In genomic region chrX:38982370-38982769, GRCh38 we compare ENCODE assay signal across 15 cellular contexts.
"Had no signal": no experiment of that assay in that cellular context is flagged by ENCODE, and none has a peak within 500 bp of the region (broad histone marks: within the 10 kb centered on the region; RNA-seq: fewer than 3 reads in every experiment).

No MANE protein-coding gene starts in this region.

- H3K27me3 ChIP-seq: body of pancreas, esophagus muscularis mucosa had no signal

- ATAC-seq: activated CD8-positive, alpha-beta T cell treated with anti-CD3 and anti-CD28 coated beads for 36 hours; body of pancreas; natural killer cell treated with Interleukin-12 subunit alpha and Interleukin-12 subunit beta and Interleukin-15 and Interleukin-18, amount 100 ng/mL, for 72 hours had no signal

- H3K4me1 ChIP-seq: esophagus muscularis mucosa had no signal

- H3K4me3 ChIP-seq: body of pancreas, coronary artery, esophagus muscularis mucosa had no signal

- H3K36me3 ChIP-seq: esophagus muscularis mucosa had no signal

- H3K27ac ChIP-seq: body of pancreas, coronary artery, esophagus muscularis mucosa had no signal

- DNase-seq: activated B cell treated with CpG ODN at 0.5 μM for 24 hours; activated CD4-positive, alpha-beta T cell treated with anti-CD3 and anti-CD28 coated beads for 48 hours; activated CD8-positive, alpha-beta T cell treated with anti-CD3 and anti-CD28 coated beads for 36 hours; activated effector memory CD4-positive, alpha-beta T cell treated with anti-CD3 and anti-CD28 coated beads, Interleukin-2, amount 50 U/mL, for 16 hours; activated naive CD8-positive, alpha-beta T cell treated with anti-CD3 and anti-CD28 coated beads for 36 hours; activated T-cell treated with anti-CD3 and anti-CD28 coated beads, Interleukin-2, amount 50 U/mL, for 48 hours; amygdala; body of pancreas; hypothalamus; mesenchymal stem cell; stimulated activated CD4-positive, alpha-beta T cell treated with anti-CD3 and anti-CD28 coated beads, Interleukin-12 subunit alpha, Interleukin-12 subunit beta, amount 100 ng/mL, for 4 hours; stimulated activated CD4-positive, alpha-beta T cell treated with anti-CD3 and anti-CD28 coated beads, Interleukin-2, amount 100 ng/mL, for 24 hours had no signal

- H3K9me3 ChIP-seq: body of pancreas, esophagus muscularis mucosa had no signal
